Comparison of ENCODE assay signal across 22 cellular contexts in genomic region chr12:24359418-24359817, GRCh38.
"Had no signal": no experiment of that assay in that cellular context is flagged by ENCODE, and none has a peak within 500 bp of the region (broad histone marks: within the 10 kb centered on the region; RNA-seq: fewer than 3 reads in every experiment).

No MANE protein-coding gene starts in this region.

- H3K27me3 Mint-ChIP-seq: activated CD4-positive, alpha-beta T cell treated with anti-CD3 and anti-CD28 coated beads, Interleukin-2, amount 10 ng/mL, durations not matched to agents 7 days and 5 days; activated CD8-positive, alpha-beta T cell treated with anti-CD3 and anti-CD28 coated beads for 36 hours; activated naive CD8-positive, alpha-beta T cell treated with anti-CD3 and anti-CD28 coated beads for 36 hours; brain; stimulated activated naive CD8-positive, alpha-beta T cell treated with anti-CD3 and anti-CD28 coated beads, Interleukin-15, Interleukin-2, amounts not matched to agents 100 ng/mL and 50 ng/mL, for 24 hours had no signal

- DNase-seq: activated CD4-positive, alpha-beta T cell treated with anti-CD3 and anti-CD28 coated beads for 1 hour; activated CD4-positive, alpha-beta T cell treated with anti-CD3 and anti-CD28 coated beads, Interleukin-2, amount 10 ng/mL, durations not matched to agents 7 days and 5 days; activated CD8-positive, alpha-beta T cell treated with anti-CD3 and anti-CD28 coated beads for 36 hours; activated naive CD4-positive, alpha-beta T cell; activated naive CD8-positive, alpha-beta T cell treated with anti-CD3 and anti-CD28 coated beads for 36 hours; activated T-cell treated with anti-CD3 and anti-CD28 coated beads for 4 hours; activated T-cell treated with anti-CD3 and anti-CD28 coated beads, Interleukin-2, amount 50 U/mL, for 72 hours; foreskin melanocyte; heart right ventricle; mesendoderm; natural killer cell; right cardiac atrium; stimulated activated CD4-positive, alpha-beta T cell treated with anti-CD3 and anti-CD28 coated beads, Interleukin-12 subunit alpha, Interleukin-12 subunit beta, amount 100 ng/mL, for 4 hours; stimulated activated CD4-positive, alpha-beta T cell treated with anti-CD3 and anti-CD28 coated beads, Interleukin-4, amount 100 ng/mL, for 1 hour; substantia nigra; T-helper 2 cell; thyroid gland; upper lobe of right lung had no signal

- H3K4me1 ChIP-seq: heart right ventricle, thyroid gland, upper lobe of right lung had no signal

- H3K27ac Mint-ChIP-seq: activated CD4-positive, alpha-beta T cell treated with anti-CD3 and anti-CD28 coated beads, Interleukin-2, amount 10 ng/mL, durations not matched to agents 7 days and 5 days; activated CD8-positive, alpha-beta T cell treated with anti-CD3 and anti-CD28 coated beads for 36 hours; activated naive CD8-positive, alpha-beta T cell treated with anti-CD3 and anti-CD28 coated beads for 36 hours; activated T-cell treated with anti-CD3 and anti-CD28 coated beads, Interleukin-2, amount 50 U/mL, for 72 hours; natural killer cell; stimulated activated naive CD8-positive, alpha-beta T cell treated with anti-CD3 and anti-CD28 coated beads, Interleukin-15, Interleukin-2, amounts not matched to agents 100 ng/mL and 50 ng/mL, for 24 hours had no signal

- H3K4me3 Mint-ChIP-seq: activated CD4-positive, alpha-beta T cell treated with anti-CD3 and anti-CD28 coated beads, Interleukin-2, amount 10 ng/mL, durations not matched to agents 7 days and 5 days; activated CD8-positive, alpha-beta T cell treated with anti-CD3 and anti-CD28 coated beads for 36 hours; activated naive CD8-positive, alpha-beta T cell treated with anti-CD3 and anti-CD28 coated beads for 36 hours; activated T-cell treated with anti-CD3 and anti-CD28 coated beads, Interleukin-2, amount 50 U/mL, for 72 hours; brain; natural killer cell; stimulated activated naive CD8-positive, alpha-beta T cell treated with anti-CD3 and anti-CD28 coated beads, Interleukin-15, Interleukin-2, amounts not matched to agents 100 ng/mL and 50 ng/mL, for 24 hours had no signal

- H3K4me3 ChIP-seq: ascending aorta, cardiac muscle cell, heart right ventricle, thyroid gland, upper lobe of right lung had no signal

- H3K27me3 ChIP-seq: ascending aorta, cardiac muscle cell, heart right ventricle, thyroid gland, upper lobe of right lung had no signal

- H3K9me3 Mint-ChIP-seq: activated CD4-positive, alpha-beta T cell treated with anti-CD3 and anti-CD28 coated beads, Interleukin-2, amount 10 ng/mL, durations not matched to agents 7 days and 5 days; activated CD8-positive, alpha-beta T cell treated with anti-CD3 and anti-CD28 coated beads for 36 hours; activated naive CD8-positive, alpha-beta T cell treated with anti-CD3 and anti-CD28 coated beads for 36 hours; activated T-cell treated with anti-CD3 and anti-CD28 coated beads, Interleukin-2, amount 50 U/mL, for 72 hours; brain; natural killer cell; stimulated activated naive CD8-positive, alpha-beta T cell treated with anti-CD3 and anti-CD28 coated beads, Interleukin-15, Interleukin-2, amounts not matched to agents 100 ng/mL and 50 ng/mL, for 24 hours had no signal

- H3K4me1 Mint-ChIP-seq: activated CD4-positive, alpha-beta T cell treated with anti-CD3 and anti-CD28 coated beads, Interleukin-2, amount 10 ng/mL, durations not matched to agents 7 days and 5 days; activated naive CD8-positive, alpha-beta T cell treated with anti-CD3 and anti-CD28 coated beads for 36 hours; natural killer cell had no signal

- H3K27ac ChIP-seq: ascending aorta, cardiac muscle cell, heart right ventricle, thyroid gland, upper lobe of right lung had no signal

- H3K36me3 ChIP-seq: ascending aorta, cardiac muscle cell, heart right ventricle, thyroid gland, upper lobe of right lung had no signal

- H3K36me3 Mint-ChIP-seq: activated naive CD8-positive, alpha-beta T cell treated with anti-CD3 and anti-CD28 coated beads for 36 hours; brain; natural killer cell had no signal

- ATAC-seq: activated CD8-positive, alpha-beta T cell treated with anti-CD3 and anti-CD28 coated beads for 36 hours; activated T-cell treated with anti-CD3 and anti-CD28 coated beads, Interleukin-2, amount 50 U/mL, for 72 hours; heart right ventricle; natural killer cell; right cardiac atrium; upper lobe of right lung had no signal

- H3K9me3 ChIP-seq: ascending aorta, heart right ventricle, thyroid gland, upper lobe of right lung had no signal
